In the genomic region with DNA sequence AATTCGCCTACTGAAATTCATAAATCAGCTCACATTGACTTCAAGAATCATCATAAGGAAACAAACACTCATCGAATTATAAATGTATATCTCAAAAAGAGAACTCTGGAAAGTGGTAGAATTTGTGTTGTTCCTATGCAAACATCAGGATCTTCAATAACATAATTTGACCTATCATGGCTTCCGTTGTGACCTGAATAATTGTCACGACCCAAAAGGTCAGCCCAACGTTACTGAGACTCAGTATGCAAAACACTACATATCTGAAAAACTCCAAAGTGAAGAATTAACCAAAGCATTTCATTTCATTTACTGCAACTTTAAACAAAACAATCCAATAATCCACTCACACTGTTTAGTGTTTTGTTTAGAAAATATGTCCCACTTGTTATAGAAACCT, we compare ENCODE assay signal across 8 cellular contexts. TPM values are rescaled to one million over a fixed set of nuclear protein-coding genes. Genes with fewer than 3 reads are reported as not detected.
DNase-seq lines count a peak whose midpoint lies in the region; ATAC-seq lines count a peak whose summit lies in the region.

No MANE protein-coding gene starts in this region.

- H3K4me1 Mint-ChIP-seq in activated CD4-positive, alpha-beta memory T cell treated with anti-CD3 and anti-CD28 coated beads for 36 hours (ENCODE audit: low read depth): peaks cover 25% of the 10 kb centered on the region

- peak overlapping the region; percentile 87 for H3K27ac Mint-ChIP-seq in activated CD4-positive, alpha-beta memory T cell treated with anti-CD3 and anti-CD28 coated beads for 36 hours

- H3K36me3 ChIP-seq in iPS-15b (ENCODE audit: control insufficient read depth, insufficient read depth, low read length): no peaks in the 10 kb centered on the region

- peak overlapping the region; percentile 98 for H3K4me3 ChIP-seq in iPS-15b (ENCODE audit: low read depth, low read length)

- peak overlapping the region; percentile 98 for H3K4me3 Mint-ChIP-seq in activated CD4-positive, alpha-beta memory T cell treated with anti-CD3 and anti-CD28 coated beads for 36 hours

- H3K4me1 ChIP-seq in iPS-15b (ENCODE audit: control insufficient read depth, insufficient read depth, low read length): peaks cover 4% of the 10 kb centered on the region

- H3K27me3 Mint-ChIP-seq in activated CD4-positive, alpha-beta memory T cell treated with anti-CD3 and anti-CD28 coated beads for 36 hours: peaks cover 3% of the 10 kb centered on the region

- no peak overlapping the region for H3K9ac ChIP-seq in iPS-15b (ENCODE audit: low read depth, low read length)

- intact Hi-C loops in activated CD4-positive, alpha-beta memory T cell treated with anti-CD3 and anti-CD28 coated beads for 36 hours (cut with micrococcal nuclease): loop anchor here (2.0 to 10.0 kb wide), 8 partner anchors 85 to 861 kb away; partner anchors contain the start of genes IRF1, LYRM7 and SLC22A4

- no peaks in the 10 kb centered on the region for H3K27me3 ChIP-seq in iPS-15b (ENCODE audit: control insufficient read depth, insufficient read depth, low read length)

- no peaks in the 10 kb centered on the region for H3K9me3 ChIP-seq in iPS-15b (ENCODE audit: control insufficient read depth, insufficient read depth, low read length)

- CTCF ChIA-PET in activated CD4-positive, alpha-beta memory T cell treated with anti-CD3 and anti-CD28 coated beads for 36 hours (lab: Charles Lee): interaction anchor here (0.9 kb wide), 1 partner anchor 44 kb away, joined by 5 read pairs; no protein-coding TSS in a partner anchor

- no peaks in the 10 kb centered on the region for H3K9me3 Mint-ChIP-seq in activated CD4-positive, alpha-beta memory T cell treated with anti-CD3 and anti-CD28 coated beads for 36 hours

- DNase-seq in NOMO-1 treated with DMSO at 0.1 percent for 48 hours (lab: John Stamatoyannopoulos, UW; ENCODE audit: unreplicated experiment): peak; percentile 13
- no peak for DNase-seq in NOMO-1 treated with dmso at 0.1 percent for 144 hours (lab: John Stamatoyannopoulos, UW; ENCODE audit: unreplicated experiment)
- DNase-seq in activated CD4-positive, alpha-beta memory T cell treated with anti-CD3 and anti-CD28 coated beads for 36 hours: no peak
- DNase-seq in substantia nigra (lab: John Stamatoyannopoulos, UW): no peak
- no peak for DNase-seq in NCI-H146 (lab: John Stamatoyannopoulos, UW)
- no peak for DNase-seq in NCI-H524 (lab: John Stamatoyannopoulos, UW)

- ATAC-seq in HG03039 (IDR thresholded peaks at IDR 0.05; ENCODE audit: unreplicated experiment): no peak

- H3K36me3 Mint-ChIP-seq in activated CD4-positive, alpha-beta memory T cell treated with anti-CD3 and anti-CD28 coated beads for 36 hours: peaks cover 14% of the 10 kb centered on the region

- POLR2A ChIA-PET in activated CD4-positive, alpha-beta memory T cell treated with anti-CD3 and anti-CD28 coated beads for 36 hours (lab: Charles Lee): interaction anchor here (1.1 to 1.7 kb wide), 2 partner anchors 45 to 163 kb away, joined by 3 to 5 read pairs; partner anchors contain the start of gene FNIP1

- H3K27ac ChIP-seq in substantia nigra (ENCODE audit: low read depth, low read length, poor library complexity, severe bottlenecking): peak overlapping the region; percentile 95

RNA-seq across cellular contexts. Expression of gene RAPGEF6, which starts 1.2 kb away (rescaled TPM):
- 10 to 100 TPM; 26.7 to 31.3 TPM for total RNA-seq in activated CD4-positive, alpha-beta memory T cell treated with anti-CD3 and anti-CD28 coated beads for 36 hours
